In genomic region chr15:73264881-73265280, GRCh38 we compare ENCODE assay signal across 12 cellular contexts.
"Had no signal": no experiment of that assay in that cellular context is flagged by ENCODE, and none has a peak within 500 bp of the region (broad histone marks: within the 10 kb centered on the region; RNA-seq: fewer than 3 reads in every experiment).

No MANE protein-coding gene starts in this region.

- H3K9me3 Mint-ChIP-seq: activated CD4-positive, alpha-beta memory T cell treated with anti-CD3 and anti-CD28 coated beads for 36 hours; activated T-cell treated with anti-CD3 and anti-CD28 coated beads, Interleukin-2, amount 50 U/mL, for 4 hours; naive B cell had no signal

- H3K4me3 Mint-ChIP-seq: activated CD4-positive, alpha-beta memory T cell treated with anti-CD3 and anti-CD28 coated beads for 36 hours; activated CD4-positive, alpha-beta T cell treated with anti-CD3 and anti-CD28 coated beads for 36 hours; activated T-cell treated with anti-CD3 and anti-CD28 coated beads, Interleukin-2, amount 50 U/mL, for 4 hours; naive B cell had no signal

- H3K27me3 Mint-ChIP-seq: activated CD4-positive, alpha-beta memory T cell treated with anti-CD3 and anti-CD28 coated beads for 36 hours; activated CD4-positive, alpha-beta T cell treated with anti-CD3 and anti-CD28 coated beads for 36 hours had no signal

- H3K4me1 Mint-ChIP-seq: naive B cell had no signal

- H3K9me3 ChIP-seq: adrenal gland, esophagus muscularis mucosa, left lung, ovary, stomach, testis, upper lobe of right lung had no signal

- H3K4me3 ChIP-seq: adrenal gland, esophagus muscularis mucosa, left lung, ovary, stomach, testis, upper lobe of right lung had no signal

- DNase-seq: left lung, upper lobe of right lung had no signal

- H3K27me3 ChIP-seq: adrenal gland, esophagus muscularis mucosa, left lung, ovary, stomach, testis, upper lobe of right lung had no signal

- H3K36me3 ChIP-seq: adrenal gland, ovary had no signal

- H3K27ac ChIP-seq: adrenal gland, esophagus muscularis mucosa, left lung, ovary, stomach, testis, upper lobe of right lung, VCaP had no signal

- H3K27ac Mint-ChIP-seq: activated CD4-positive, alpha-beta memory T cell treated with anti-CD3 and anti-CD28 coated beads for 36 hours; activated CD4-positive, alpha-beta T cell treated with anti-CD3 and anti-CD28 coated beads for 36 hours; naive B cell had no signal

- H3K4me1 ChIP-seq: adrenal gland, esophagus muscularis mucosa, left lung, stomach, testis, upper lobe of right lung had no signal
